ENCODE assay signal across 1 cellular context in the genomic region with DNA sequence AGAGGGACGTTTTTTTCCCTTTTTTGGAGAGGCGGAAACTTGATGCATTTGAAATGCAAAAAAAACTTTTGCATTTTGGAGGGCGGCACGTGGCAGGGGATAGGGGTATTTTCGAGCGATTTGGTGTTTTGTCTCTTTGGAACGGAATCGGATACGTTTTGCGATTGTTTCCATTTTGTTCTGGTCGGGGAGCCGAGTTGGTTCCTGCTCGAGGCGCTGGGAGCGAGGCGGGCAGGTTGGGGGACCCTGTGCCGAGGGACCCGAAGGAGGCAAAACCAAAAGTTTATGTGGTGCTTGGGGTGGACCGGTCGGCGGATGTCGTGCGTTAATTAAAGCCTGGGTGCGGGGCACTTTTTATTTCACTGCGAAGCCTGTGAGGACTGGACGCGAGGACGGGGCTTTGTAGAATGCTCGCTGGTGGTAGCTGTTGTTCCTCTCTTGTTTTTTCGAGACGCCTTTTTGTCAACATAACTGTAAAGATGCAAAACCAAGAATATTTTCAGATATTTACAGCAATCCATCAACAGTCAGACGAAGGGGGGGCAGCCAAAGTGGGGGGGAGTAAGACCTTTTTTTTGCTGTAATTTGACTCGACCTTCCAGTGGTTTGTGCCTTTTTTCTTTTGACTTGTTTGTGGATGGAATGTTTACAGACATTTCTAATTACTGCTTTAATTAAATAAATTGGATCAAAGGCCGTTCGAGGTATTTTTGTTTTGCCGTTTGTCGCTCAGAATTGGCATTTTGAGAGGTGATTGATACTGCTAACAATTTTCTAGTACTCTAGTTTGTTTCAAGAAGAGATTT.
TF ChIP-seq lines count a peak whose summit lies in the region.

No MANE protein-coding gene starts in this region.

TF ChIP-seq in K562, 482 proteins besides CTCF, POLR2A, EP300 and RAD21 (continued from another document and continues in another):
- TF ChIP-seq SRSF1 (IDR thresholded peaks at IDR 0.05; ENCODE audit: low read depth, low read length) (0 out of 2 replicates have a peak, but pooled peaks have one; percentile 0), HNRNPK (IDR thresholded peaks at IDR 0.05; ENCODE audit: low read depth, low read length, poor library complexity, severe bottlenecking) (no peak), ZNF165 (CRISPR knock-in tag; IDR thresholded peaks at IDR 0.05; ENCODE audit: borderline replicate concordance) (0 out of 2 replicates have a peak, but pooled peaks have one; percentile 28), PYGO2 (tag; IDR thresholded peaks at IDR 0.05) (0 out of 2 replicates have a peak, but pooled peaks have one; percentile 3), TAF1 (IDR thresholded peaks at IDR 0.05; ENCODE audit: control insufficient read depth, extremely low read depth, insufficient read depth, low read length, severe bottlenecking) (peak; percentile 29), ERF (CRISPR knock-in tag; IDR thresholded peaks at IDR 0.05) (peak; percentile 56; the same call in 1 of the 2 replicates), RAD51 (IDR thresholded peaks at IDR 0.05; ENCODE audit: borderline replicate concordance, low read depth) (no peak), SMARCE1 (IDR thresholded peaks at IDR 0.05) (0 out of 2 replicates have a peak, but pooled peaks have one; percentile 10), ETV1 (tag; conservative IDR thresholded peaks at IDR 0.05; ENCODE audit: low read depth) (0 out of 2 replicates have a peak, but pooled peaks have one; percentile 3), YY1 (IDR thresholded peaks at IDR 0.05; ENCODE audit: borderline replicate concordance in 1 of 3, control insufficient read depth in 1 of 3, extremely low read depth in 1 of 3, insufficient read depth in 3 of 3, insufficient read length in 1 of 3, insufficient replicate concordance in 2 of 3, low read depth in 1 of 3, low read length in 2 of 3) (peak in 1 of 3 experiments; percentile 12), CXXC5 (CRISPR knock-in tag; IDR thresholded peaks at IDR 0.05) (peak; percentile 13), SMAD1 (IDR thresholded peaks at IDR 0.05; ENCODE audit: low read depth, low read length, partially characterized antibody) (peak; percentile 26), HNRNPUL1 (IDR thresholded peaks at IDR 0.05; ENCODE audit: low read length) (0 out of 2 replicates have a peak, but pooled peaks have one; percentile 65), ZNF766 (CRISPR knock-in tag; conservative IDR thresholded peaks at IDR 0.05) (0 out of 2 replicates have a peak, but pooled peaks have one; percentile 14), NR1H2 (CRISPR knock-in tag; IDR thresholded peaks at IDR 0.05) (no peak), ZNF644 (tag; IDR thresholded peaks at IDR 0.05; ENCODE audit: low read depth) (no peak), MYC (IDR thresholded peaks at IDR 0.05; ENCODE audit: low read depth, low read length) (0 out of 2 replicates have a peak, but pooled peaks have one; percentile 5), MYC (CRISPR knock-in tag; IDR thresholded peaks at IDR 0.05; ENCODE audit: borderline replicate concordance, low read depth) (no peak), HDAC1 (IDR thresholded peaks at IDR 0.05) (peak in 1 of 2 experiments; percentile 30; a peak in 1 of 4 replicates), CBFB (CRISPR knock-in tag; IDR thresholded peaks at IDR 0.05) (0 out of 2 replicates have a peak, but pooled peaks have one; percentile 27), HNRNPLL (IDR thresholded peaks at IDR 0.05; ENCODE audit: low read depth, low read length, poor library complexity, severe bottlenecking) (peak; percentile 9), ZNF282 (CRISPR knock-in tag; IDR thresholded peaks at IDR 0.05) (no peak), CHD1 (IDR thresholded peaks at IDR 0.05; ENCODE audit: low read length) (peak; percentile 84), NR4A1 (CRISPR knock-in tag; IDR thresholded peaks at IDR 0.05) (0 out of 2 replicates have a peak, but pooled peaks have one; percentile 16), NR4A1 (tag; IDR thresholded peaks at IDR 0.05) (no peak), FOXJ3 (CRISPR knock-in tag; IDR thresholded peaks at IDR 0.05) (0 out of 2 replicates have a peak, but pooled peaks have one; percentile 27), HDAC2 (IDR thresholded peaks at IDR 0.05) (0 out of 2 replicates have a peak, but pooled peaks have one; percentile 13), PHB (CRISPR knock-in tag; IDR thresholded peaks at IDR 0.05) (no peak), FOXJ2 (tag; IDR thresholded peaks at IDR 0.05) (peak; percentile 67), TCF7 (IDR thresholded peaks at IDR 0.05; ENCODE audit: borderline replicate concordance) (no peak), E2F3 (CRISPR knock-in tag; IDR thresholded peaks at IDR 0.05) (0 out of 2 replicates have a peak, but pooled peaks have one; percentile 23), ZFX (CRISPR knock-in tag; IDR thresholded peaks at IDR 0.05) (0 out of 2 replicates have a peak, but pooled peaks have one; percentile 34), ZNF551 (CRISPR knock-in tag; IDR thresholded peaks at IDR 0.05) (no peak), OTX1 (CRISPR knock-in tag; IDR thresholded peaks at IDR 0.05) (peak; percentile 56; the same call in 1 of the 2 replicates)
- TF ChIP-seq, protein P1, sequence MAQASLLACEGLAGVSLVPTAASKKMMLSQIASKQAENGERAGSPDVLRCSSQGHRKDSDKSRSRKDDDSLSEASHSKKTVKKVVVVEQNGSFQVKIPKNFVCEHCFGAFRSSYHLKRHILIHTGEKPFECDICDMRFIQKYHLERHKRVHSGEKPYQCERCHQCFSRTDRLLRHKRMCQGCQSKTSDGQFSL (CRISPR knock-in tag; IDR thresholded peaks at IDR 0.05) = 0 out of 2 replicates have a peak, but pooled peaks have one; percentile 46
- TF ChIP-seq, protein P1 (tag; IDR thresholded peaks at IDR 0.05) = peak in 1 of 2 experiments; percentile 88; a peak in 2 of 4 replicates
- TF ChIP-seq, protein P2, sequence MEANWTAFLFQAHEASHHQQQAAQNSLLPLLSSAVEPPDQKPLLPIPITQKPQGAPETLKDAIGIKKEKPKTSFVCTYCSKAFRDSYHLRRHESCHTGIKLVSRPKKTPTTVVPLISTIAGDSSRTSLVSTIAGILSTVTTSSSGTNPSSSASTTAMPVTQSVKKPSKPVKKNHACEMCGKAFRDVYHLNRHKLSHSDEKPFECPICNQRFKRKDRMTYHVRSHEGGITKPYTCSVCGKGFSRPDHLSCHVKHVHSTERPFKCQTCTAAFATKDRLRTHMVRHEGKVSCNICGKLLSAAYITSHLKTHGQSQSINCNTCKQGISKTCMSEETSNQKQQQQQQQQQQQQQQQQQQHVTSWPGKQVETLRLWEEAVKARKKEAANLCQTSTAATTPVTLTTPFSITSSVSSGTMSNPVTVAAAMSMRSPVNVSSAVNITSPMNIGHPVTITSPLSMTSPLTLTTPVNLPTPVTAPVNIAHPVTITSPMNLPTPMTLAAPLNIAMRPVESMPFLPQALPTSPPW (CRISPR knock-in tag; IDR thresholded peaks at IDR 0.05) = peak; percentile 67
- TF ChIP-seq, protein P3, sequence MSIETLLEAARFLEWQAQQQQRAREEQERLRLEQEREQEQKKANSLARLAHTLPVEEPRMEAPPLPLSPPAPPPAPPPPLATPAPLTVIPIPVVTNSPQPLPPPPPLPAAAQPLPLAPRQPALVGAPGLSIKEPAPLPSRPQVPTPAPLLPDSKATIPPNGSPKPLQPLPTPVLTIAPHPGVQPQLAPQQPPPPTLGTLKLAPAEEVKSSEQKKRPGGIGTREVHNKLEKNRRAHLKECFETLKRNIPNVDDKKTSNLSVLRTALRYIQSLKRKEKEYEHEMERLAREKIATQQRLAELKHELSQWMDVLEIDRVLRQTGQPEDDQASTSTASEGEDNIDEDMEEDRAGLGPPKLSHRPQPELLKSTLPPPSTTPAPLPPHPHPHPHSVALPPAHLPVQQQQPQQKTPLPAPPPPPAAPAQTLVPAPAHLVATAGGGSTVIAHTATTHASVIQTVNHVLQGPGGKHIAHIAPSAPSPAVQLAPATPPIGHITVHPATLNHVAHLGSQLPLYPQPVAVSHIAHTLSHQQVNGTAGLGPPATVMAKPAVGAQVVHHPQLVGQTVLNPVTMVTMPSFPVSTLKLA (conservative IDR thresholded peaks at IDR 0.05) = peak; percentile 16 to 40; a peak in 2 of 4 replicates
- TF ChIP-seq, protein P4, sequence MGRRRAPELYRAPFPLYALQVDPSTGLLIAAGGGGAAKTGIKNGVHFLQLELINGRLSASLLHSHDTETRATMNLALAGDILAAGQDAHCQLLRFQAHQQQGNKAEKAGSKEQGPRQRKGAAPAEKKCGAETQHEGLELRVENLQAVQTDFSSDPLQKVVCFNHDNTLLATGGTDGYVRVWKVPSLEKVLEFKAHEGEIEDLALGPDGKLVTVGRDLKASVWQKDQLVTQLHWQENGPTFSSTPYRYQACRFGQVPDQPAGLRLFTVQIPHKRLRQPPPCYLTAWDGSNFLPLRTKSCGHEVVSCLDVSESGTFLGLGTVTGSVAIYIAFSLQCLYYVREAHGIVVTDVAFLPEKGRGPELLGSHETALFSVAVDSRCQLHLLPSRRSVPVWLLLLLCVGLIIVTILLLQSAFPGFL (CRISPR knock-in tag; IDR thresholded peaks at IDR 0.05) = 0 out of 2 replicates have a peak, but pooled peaks have one; percentile 11
- TF ChIP-seq, protein P5, sequence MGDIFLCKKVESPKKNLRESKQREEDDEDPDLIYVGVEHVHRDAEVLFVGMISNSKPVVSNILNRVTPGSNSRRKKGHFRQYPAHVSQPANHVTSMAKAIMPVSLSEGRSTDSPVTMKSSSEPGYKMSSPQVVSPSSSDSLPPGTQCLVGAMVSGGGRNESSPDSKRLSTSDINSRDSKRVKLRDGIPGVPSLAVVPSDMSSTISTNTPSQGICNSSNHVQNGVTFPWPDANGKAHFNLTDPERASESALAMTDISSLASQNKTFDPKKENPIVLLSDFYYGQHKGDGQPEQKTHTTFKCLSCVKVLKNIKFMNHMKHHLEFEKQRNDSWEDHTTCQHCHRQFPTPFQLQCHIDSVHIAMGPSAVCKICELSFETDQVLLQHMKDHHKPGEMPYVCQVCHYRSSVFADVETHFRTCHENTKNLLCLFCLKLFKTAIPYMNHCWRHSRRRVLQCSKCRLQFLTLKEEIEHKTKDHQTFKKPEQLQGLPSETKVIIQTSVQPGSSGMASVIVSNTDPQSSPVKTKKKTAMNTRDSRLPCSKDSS (IDR thresholded peaks at IDR 0.05; ENCODE audit: low read depth, partially characterized antibody) = peak; percentile 47
- TF ChIP-seq, protein P6, sequence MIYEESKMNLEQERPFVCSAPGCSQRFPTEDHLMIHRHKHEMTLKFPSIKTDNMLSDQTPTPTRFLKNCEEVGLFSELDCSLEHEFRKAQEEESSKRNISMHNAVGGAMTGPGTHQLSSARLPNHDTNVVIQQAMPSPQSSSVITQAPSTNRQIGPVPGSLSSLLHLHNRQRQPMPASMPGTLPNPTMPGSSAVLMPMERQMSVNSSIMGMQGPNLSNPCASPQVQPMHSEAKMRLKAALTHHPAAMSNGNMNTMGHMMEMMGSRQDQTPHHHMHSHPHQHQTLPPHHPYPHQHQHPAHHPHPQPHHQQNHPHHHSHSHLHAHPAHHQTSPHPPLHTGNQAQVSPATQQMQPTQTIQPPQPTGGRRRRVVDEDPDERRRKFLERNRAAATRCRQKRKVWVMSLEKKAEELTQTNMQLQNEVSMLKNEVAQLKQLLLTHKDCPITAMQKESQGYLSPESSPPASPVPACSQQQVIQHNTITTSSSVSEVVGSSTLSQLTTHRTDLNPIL (CRISPR knock-in tag; IDR thresholded peaks at IDR 0.05) = 0 out of 2 replicates have a peak, but pooled peaks have one; percentile 15
- TF ChIP-seq, protein P7, sequence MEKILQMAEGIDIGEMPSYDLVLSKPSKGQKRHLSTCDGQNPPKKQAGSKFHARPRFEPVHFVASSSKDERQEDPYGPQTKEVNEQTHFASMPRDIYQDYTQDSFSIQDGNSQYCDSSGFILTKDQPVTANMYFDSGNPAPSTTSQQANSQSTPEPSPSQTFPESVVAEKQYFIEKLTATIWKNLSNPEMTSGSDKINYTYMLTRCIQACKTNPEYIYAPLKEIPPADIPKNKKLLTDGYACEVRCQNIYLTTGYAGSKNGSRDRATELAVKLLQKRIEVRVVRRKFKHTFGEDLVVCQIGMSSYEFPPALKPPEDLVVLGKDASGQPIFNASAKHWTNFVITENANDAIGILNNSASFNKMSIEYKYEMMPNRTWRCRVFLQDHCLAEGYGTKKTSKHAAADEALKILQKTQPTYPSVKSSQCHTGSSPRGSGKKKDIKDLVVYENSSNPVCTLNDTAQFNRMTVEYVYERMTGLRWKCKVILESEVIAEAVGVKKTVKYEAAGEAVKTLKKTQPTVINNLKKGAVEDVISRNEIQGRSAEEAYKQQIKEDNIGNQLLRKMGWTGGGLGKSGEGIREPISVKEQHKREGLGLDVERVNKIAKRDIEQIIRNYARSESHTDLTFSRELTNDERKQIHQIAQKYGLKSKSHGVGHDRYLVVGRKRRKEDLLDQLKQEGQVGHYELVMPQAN (IDR thresholded peaks at IDR 0.05; ENCODE audit: borderline replicate concordance) = peak; percentile 53; the same call in 1 of the 2 replicates
- TF ChIP-seq, protein P8, sequence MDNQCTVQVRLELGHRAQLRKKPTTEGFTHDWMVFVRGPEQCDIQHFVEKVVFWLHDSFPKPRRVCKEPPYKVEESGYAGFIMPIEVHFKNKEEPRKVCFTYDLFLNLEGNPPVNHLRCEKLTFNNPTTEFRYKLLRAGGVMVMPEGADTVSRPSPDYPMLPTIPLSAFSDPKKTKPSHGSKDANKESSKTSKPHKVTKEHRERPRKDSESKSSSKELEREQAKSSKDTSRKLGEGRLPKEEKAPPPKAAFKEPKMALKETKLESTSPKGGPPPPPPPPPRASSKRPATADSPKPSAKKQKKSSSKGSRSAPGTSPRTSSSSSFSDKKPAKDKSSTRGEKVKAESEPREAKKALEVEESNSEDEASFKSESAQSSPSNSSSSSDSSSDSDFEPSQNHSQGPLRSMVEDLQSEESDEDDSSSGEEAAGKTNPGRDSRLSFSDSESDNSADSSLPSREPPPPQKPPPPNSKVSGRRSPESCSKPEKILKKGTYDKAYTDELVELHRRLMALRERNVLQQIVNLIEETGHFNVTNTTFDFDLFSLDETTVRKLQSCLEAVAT (IDR thresholded peaks at IDR 0.05) = peak; percentile 46 to 58; a peak in 2 of 4 replicates
